In the genomic region with DNA sequence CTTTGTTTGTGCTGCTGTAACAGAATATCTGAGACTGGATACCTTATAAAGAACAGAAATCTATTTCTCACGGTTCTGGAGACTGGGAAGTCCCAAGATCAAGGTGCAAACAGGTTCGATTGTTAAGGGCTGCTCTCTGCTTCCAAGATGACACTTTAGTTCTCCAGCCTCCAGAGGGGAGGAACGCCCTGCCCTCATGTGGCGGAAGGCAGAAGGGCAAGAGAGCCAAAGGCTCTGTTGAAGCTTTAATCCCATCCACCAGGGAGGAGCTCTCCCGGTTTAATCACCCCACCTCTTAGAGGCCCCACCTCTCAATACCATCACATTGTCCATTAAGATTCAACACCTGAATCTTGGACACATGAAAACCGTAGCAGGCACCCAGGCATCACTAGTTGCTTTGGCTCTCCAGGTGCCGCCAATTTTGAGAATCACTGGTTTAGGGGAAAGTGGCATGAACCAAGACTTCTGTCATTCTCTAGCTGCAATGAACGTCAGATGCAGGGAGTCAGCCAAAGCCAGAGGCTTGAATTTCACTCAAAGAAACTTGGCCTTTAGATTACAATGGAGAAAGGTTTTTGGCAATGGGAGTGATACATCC, we compare ENCODE assay signal across 8 cellular contexts. TPM values are rescaled to one million over a fixed set of nuclear protein-coding genes. Genes with fewer than 3 reads are reported as not detected.
DNase-seq lines count a peak whose midpoint lies in the region; ATAC-seq and TF ChIP-seq lines count a peak whose summit lies in the region.

No MANE protein-coding gene starts in this region.

- no peaks in the 10 kb centered on the region for H3K9me3 ChIP-seq in Caco-2

- H3K4me1 Mint-ChIP-seq in Caco-2 (ENCODE audit: low read depth, unreplicated experiment) = no peaks in the 10 kb centered on the region

- no peaks in the 10 kb centered on the region for H3K4me1 ChIP-seq in Caco-2

- CTCF ChIA-PET in Caco-2 (lab: Charles Lee) = interaction anchor here (0.6 to 3.5 kb wide), 7 partner anchors 42 to 677 kb away, joined by 3 to 51 read pairs (median 3); no protein-coding TSS in a partner anchor

- H3K27me3 ChIP-seq in Caco-2 (replicated peaks; ENCODE audit: control insufficient read depth, insufficient read depth, low read length) = no peaks in the 10 kb centered on the region

- TF ChIP-seq CTCF in Caco-2 (IDR thresholded peaks at IDR 0.05; ENCODE audit: insufficient read depth in 1 of 2, low read depth in 1 of 2, low read length in 1 of 2, severe bottlenecking in 1 of 2, unreplicated experiment in 1 of 2) = peak; percentile 41 to 71
- TF ChIP-seq CTCF in fibroblast of pulmonary artery (IDR thresholded peaks at IDR 0.05; ENCODE audit: low read length, missing control alignments) = peak; percentile 77

- H3K27ac Mint-ChIP-seq in Caco-2 (ENCODE audit: unreplicated experiment) = no peak overlapping the region

- DNase-seq in Caco-2 = peak; percentile 44 to 59
- peak; percentile 52 for DNase-seq in NCI-H460 (ENCODE audit: extremely low read depth, low read depth)
- peak; percentile 9 for DNase-seq in activated T-cell treated with anti-CD3 and anti-CD28 coated beads for 1 hour (ENCODE audit: low read depth)
- DNase-seq in fibroblast of pulmonary artery (ENCODE audit: low read depth) = peak; percentile 64
- peak; percentile 89 for DNase-seq in posterior vena cava (ENCODE audit: low spot score)

- H3K9me3 Mint-ChIP-seq in Caco-2 (ENCODE audit: unreplicated experiment) = no peaks in the 10 kb centered on the region

- H3K36me3 Mint-ChIP-seq in Caco-2 (ENCODE audit: insufficient read depth, unreplicated experiment) = no peaks in the 10 kb centered on the region

- peak; percentile 60 for ATAC-seq in GM21576 (IDR thresholded peaks at IDR 0.05; ENCODE audit: unreplicated experiment)
- ATAC-seq in HG03095 (IDR thresholded peaks at IDR 0.05; ENCODE audit: unreplicated experiment) = no peak
- ATAC-seq in HG03521 (IDR thresholded peaks at IDR 0.05; ENCODE audit: unreplicated experiment) = no peak

- H3K27me3 Mint-ChIP-seq in Caco-2 (ENCODE audit: insufficient read depth, unreplicated experiment) = peaks cover 11% of the 10 kb centered on the region

- no peaks in the 10 kb centered on the region for H3K36me3 ChIP-seq in Caco-2 (ENCODE audit: control insufficient read depth, insufficient read depth, low read length)

- POLR2A ChIA-PET in Caco-2 (lab: Charles Lee) = interaction anchor here (0.6 kb wide), 1 partner anchor 31 kb away, joined by 4 read pairs; no protein-coding TSS in a partner anchor

- no peak overlapping the region for H3K4me3 Mint-ChIP-seq in Caco-2 (ENCODE audit: unreplicated experiment)

- intact Hi-C loops in Caco-2 (cut with micrococcal nuclease; ENCODE audit: unreplicated experiment) (loop anchor here (1.0 kb wide), 1 partner anchor 135 kb away; no protein-coding TSS in a partner anchor), posterior vena cava (cut with DNase I) (loop anchor here in 1 of 2 donors (10.0 kb wide), 1 partner anchor 128 kb away; no protein-coding TSS in a partner anchor)

- H3K4me3 ChIP-seq in Caco-2 (ENCODE audit: low read depth, low read length) (no peak overlapping the region), fibroblast of pulmonary artery (replicated peaks; ENCODE audit: low read depth, low read length) (no peak overlapping the region)

- BruUV-seq in Caco-2 (replicated peaks; lab: Mats Ljungman, UMichigan) = no TSS peak

RNA-seq across cellular contexts. Expression of a gene that starts 15.6 kb away (rescaled TPM):
- total RNA-seq in Caco-2 (2022) = 0.16 TPM in 1 of 2 replicates, not detected in the other
- 14.1 and 15.8 TPM in 2 replicates for total RNA-seq in NCI-H460 (2014; rRNA removed; shearing (Covaris generic))
- polyA plus RNA-seq in NCI-H460 (2014; cell fraction: nucleus; rRNA removed) = 9.8 and 14.0 TPM in 2 replicates
- total RNA-seq in posterior vena cava = 1,000 to 10,000 TPM; 1,036 to 1,050 TPM

Comparison
In these comparisons a context has a peak if more than half of its experiments do, and no peak if none do; other contexts are left out.
1. DNase-seq: peak in every context shown above with its lines; median percentile 89 in posterior vena cava; 64 in fibroblast of pulmonary artery; 52 in NCI-H460; 52 in Caco-2; 9 in activated T-cell treated with anti-CD3 and anti-CD28 coated beads for 1 hour.
2. RNA of a gene that starts 15.6 kb away (total RNA-seq): 1,036 to 1,050 TPM in posterior vena cava; 14.1 to 15.8 TPM in NCI-H460 and 0.16 TPM in Caco-2; every median in the first group is over 10 times any median in the second.